Comparison of ENCODE assay signal across 8 cellular contexts in genomic region chr10:46890813-46891611, GRCh38. TPM values are rescaled to one million over a fixed set of nuclear protein-coding genes. Genes with fewer than 3 reads are reported as not detected.
DNase-seq lines count a peak whose midpoint lies in the region; ATAC-seq and TF ChIP-seq lines count a peak whose summit lies in the region.
"Not testable (repeated sequence)": the region's sequence is repeated elsewhere in the genome, so short reads cannot be mapped to it uniquely, and the experiment has no call there.

No MANE protein-coding gene starts in this region.

- H3K27me3 Mint-ChIP-seq in Caco-2 (ENCODE audit: insufficient read depth, unreplicated experiment); activated naive CD4-positive, alpha-beta T cell treated with anti-CD3 and anti-CD28 coated beads for 36 hours (ENCODE audit: low read depth); nephron progenitor cell (ENCODE audit: low read depth, poor library complexity); stimulated activated memory B cell treated with anti-CD40 and anti-IgM and Interleukin-4, amounts not matched to agents 10 μg/mL and 1 μg/mL and 100 μg/mL, for 72 hours: not testable (repeated sequence)

- intact Hi-C loops in Caco-2 (cut with micrococcal nuclease; ENCODE audit: unreplicated experiment); activated naive CD4-positive, alpha-beta T cell treated with anti-CD3 and anti-CD28 coated beads for 36 hours (cut with micrococcal nuclease): not testable (repeated sequence)

- CTCF ChIA-PET in Caco-2 (lab: Charles Lee); activated naive CD4-positive, alpha-beta T cell treated with anti-CD3 and anti-CD28 coated beads for 36 hours (lab: Charles Lee): not testable (repeated sequence)

- not testable (repeated sequence) for H3K27ac Mint-ChIP-seq in Caco-2 (ENCODE audit: unreplicated experiment); activated naive CD4-positive, alpha-beta T cell treated with anti-CD3 and anti-CD28 coated beads for 36 hours; nephron progenitor cell; stimulated activated memory B cell treated with anti-CD40 and anti-IgM and Interleukin-4, amounts not matched to agents 10 μg/mL and 1 μg/mL and 100 μg/mL, for 72 hours

- not testable (repeated sequence) for H3K4me1 ChIP-seq in Caco-2

- peak; percentile 55 to 60 for DNase-seq in Caco-2
- DNase-seq in MG63, result peak; percentile 4
- peak; percentile 29 for DNase-seq in activated naive CD4-positive, alpha-beta T cell treated with anti-CD3 and anti-CD28 coated beads for 36 hours
- not testable (repeated sequence) for DNase-seq in choroid plexus epithelial cell (ENCODE audit: low read depth)
- DNase-seq in nephron progenitor cell, result peak; percentile 46

- not testable (repeated sequence) for BruUV-seq in Caco-2 (replicated peaks; lab: Mats Ljungman, UMichigan)

- not testable (repeated sequence) for H3K4me3 Mint-ChIP-seq in Caco-2 (ENCODE audit: unreplicated experiment); activated naive CD4-positive, alpha-beta T cell treated with anti-CD3 and anti-CD28 coated beads for 36 hours; nephron progenitor cell; stimulated activated memory B cell treated with anti-CD40 and anti-IgM and Interleukin-4, amounts not matched to agents 10 μg/mL and 1 μg/mL and 100 μg/mL, for 72 hours

- not testable (repeated sequence) for H3K27me3 ChIP-seq in Caco-2 (replicated peaks; ENCODE audit: control insufficient read depth, insufficient read depth, low read length); MG63

- peak in 1 of 2 experiments; percentile 23 for TF ChIP-seq CTCF in Caco-2 (IDR thresholded peaks at IDR 0.05; ENCODE audit: insufficient read depth in 1 of 2, low read depth in 1 of 2, low read length in 1 of 2, severe bottlenecking in 1 of 2, unreplicated experiment in 1 of 2)
- TF ChIP-seq CTCF in GM12872 (IDR thresholded peaks at IDR 0.05; ENCODE audit: insufficient read depth, low read depth, low read length), result 0 out of 3 replicates have a peak, but pooled peaks have one; percentile 15
- peak; percentile 13 for TF ChIP-seq CTCF in choroid plexus epithelial cell (conservative IDR thresholded peaks at IDR 0.05; ENCODE audit: low read depth, low read length)
- TF ChIP-seq CTCF in nephron progenitor cell (IDR thresholded peaks at IDR 0.05), result not testable (repeated sequence)

- ATAC-seq in SK-N-SH treated with all-trans-retinoic acid at 6 μM for 48 hours, result peak; percentile 83
- ATAC-seq in stimulated activated memory B cell treated with anti-CD40 and anti-IgM and Interleukin-4, amounts not matched to agents 10 μg/mL and 1 μg/mL and 100 μg/mL, for 72 hours, result peak; percentile 21

- H3K9me3 ChIP-seq in Caco-2, MG63: not testable (repeated sequence)

- not testable (repeated sequence) for H3K9me3 Mint-ChIP-seq in Caco-2 (ENCODE audit: unreplicated experiment); activated naive CD4-positive, alpha-beta T cell treated with anti-CD3 and anti-CD28 coated beads for 36 hours; nephron progenitor cell; stimulated activated memory B cell treated with anti-CD40 and anti-IgM and Interleukin-4, amounts not matched to agents 10 μg/mL and 1 μg/mL and 100 μg/mL, for 72 hours

- not testable (repeated sequence) for H3K36me3 ChIP-seq in Caco-2 (ENCODE audit: control insufficient read depth, insufficient read depth, low read length); MG63

- POLR2A ChIA-PET in Caco-2 (lab: Charles Lee), result not testable (repeated sequence)

- H3K4me3 ChIP-seq in Caco-2 (ENCODE audit: low read depth, low read length); MG63; choroid plexus epithelial cell (ENCODE audit: low read depth, low read length): not testable (repeated sequence)

- not testable (repeated sequence) for H3K4me1 Mint-ChIP-seq in Caco-2 (ENCODE audit: low read depth, unreplicated experiment); activated naive CD4-positive, alpha-beta T cell treated with anti-CD3 and anti-CD28 coated beads for 36 hours (ENCODE audit: low read depth); nephron progenitor cell; stimulated activated memory B cell treated with anti-CD40 and anti-IgM and Interleukin-4, amounts not matched to agents 10 μg/mL and 1 μg/mL and 100 μg/mL, for 72 hours

- H3K36me3 Mint-ChIP-seq in Caco-2 (ENCODE audit: insufficient read depth, unreplicated experiment); activated naive CD4-positive, alpha-beta T cell treated with anti-CD3 and anti-CD28 coated beads for 36 hours (ENCODE audit: low read depth); nephron progenitor cell (ENCODE audit: low read depth); stimulated activated memory B cell treated with anti-CD40 and anti-IgM and Interleukin-4, amounts not matched to agents 10 μg/mL and 1 μg/mL and 100 μg/mL, for 72 hours: not testable (repeated sequence)

RNA-seq across cellular contexts. Expression of gene PTPN20, which starts 20.2 kb away (rescaled TPM):
- not detected in 2 replicates for total RNA-seq in Caco-2 (2022)
- not detected in 2 replicates for total RNA-seq in MG63 (2014; rRNA removed; shearing (Covaris generic); ENCODE audit: low replicate concordance)
- total RNA-seq in activated naive CD4-positive, alpha-beta T cell treated with anti-CD3 and anti-CD28 coated beads for 36 hours, result 1 to 10 TPM in 1 of 2 experiments, under 1 TPM in 1; 0.88 to 1.3 TPM
